ENCODE assay signal across 30 cellular contexts in the genomic region with DNA sequence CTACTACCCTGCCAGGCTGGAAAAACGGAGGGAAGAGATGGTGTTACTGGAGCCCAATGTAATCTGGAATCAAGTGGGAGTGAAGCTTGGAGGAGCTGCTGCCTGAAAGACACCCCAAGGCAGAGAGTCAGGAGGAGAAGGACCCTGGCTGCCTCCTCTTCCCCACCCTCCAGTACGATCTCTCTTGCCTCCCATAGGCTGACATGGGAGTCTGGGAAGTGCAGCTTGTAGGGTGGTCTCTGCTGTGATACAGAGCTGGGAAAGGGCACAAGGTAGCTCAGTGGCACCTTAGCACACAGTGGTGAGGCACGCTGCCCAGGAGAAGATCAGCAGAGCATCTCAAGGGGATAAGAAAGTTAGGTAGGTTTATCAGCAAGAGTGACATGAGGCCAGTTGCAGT. TPM values are rescaled to one million over a fixed set of nuclear protein-coding genes. Genes with fewer than 3 reads are reported as not detected.
"Had no signal": no experiment of that assay in that cellular context is flagged by ENCODE, and none has a peak within 500 bp of the region (broad histone marks: within the 10 kb centered on the region; RNA-seq: fewer than 3 reads in every experiment).

No MANE protein-coding gene starts in this region.

- H3K9me3 ChIP-seq: ovary, psoas muscle, right lobe of liver, spleen, suprapubic skin, testis, tibial artery, transverse colon, vagina had no signal

- H3K36me3 ChIP-seq: neural progenitor cell, ovary, right lobe of liver, spleen, suprapubic skin, tibial artery, transverse colon, vagina had no signal

- H3K4me1 ChIP-seq: neural progenitor cell, parathyroid adenoma, psoas muscle, right lobe of liver, spleen, suprapubic skin, testis, tibial artery, transverse colon, vagina had no signal

- ATAC-seq: naive thymus-derived CD4-positive, alpha-beta T cell; psoas muscle; right cardiac atrium; right lobe of liver; stimulated activated memory B cell treated with anti-CD40 and anti-IgM and Interleukin-4, amounts not matched to agents 10 μg/mL and 1 μg/mL and 100 μg/mL, for 72 hours; stimulated activated naive CD8-positive, alpha-beta T cell treated with anti-CD3 and anti-CD28 coated beads, Interleukin-15, amount 100 ng/mL, for 72 hours; stimulated activated naive CD8-positive, alpha-beta T cell treated with anti-CD3 and anti-CD28 coated beads, Interleukin-15, Interleukin-2, amounts not matched to agents 100 U/mL and 50 U/mL, for 24 hours had no signal

- H3K36me3 Mint-ChIP-seq: naive thymus-derived CD4-positive, alpha-beta T cell; neural progenitor cell; stimulated activated memory B cell treated with anti-CD40 and anti-IgM and Interleukin-4, amounts not matched to agents 10 μg/mL and 1 μg/mL and 100 μg/mL, for 72 hours; type B pancreatic cell had no signal

- H3K27ac ChIP-seq: neural progenitor cell, ovary, parathyroid adenoma, psoas muscle, right lobe of liver, skin epidermis, spleen, suprapubic skin, testis, tibial artery, transverse colon, vagina had no signal

- H3K4me1 Mint-ChIP-seq: naive thymus-derived CD4-positive, alpha-beta T cell; neural progenitor cell; stimulated activated memory B cell treated with anti-CD40 and anti-IgM and Interleukin-4, amounts not matched to agents 10 μg/mL and 1 μg/mL and 100 μg/mL, for 72 hours; stimulated activated naive CD8-positive, alpha-beta T cell treated with anti-CD3 and anti-CD28 coated beads, Interleukin-15, amount 100 ng/mL, for 72 hours had no signal

- H3K27ac Mint-ChIP-seq: naive thymus-derived CD4-positive, alpha-beta T cell; nephron; neural progenitor cell; progenitor cell of endocrine pancreas; stimulated activated memory B cell treated with anti-CD40 and anti-IgM and Interleukin-4, amounts not matched to agents 10 μg/mL and 1 μg/mL and 100 μg/mL, for 72 hours; stimulated activated naive CD8-positive, alpha-beta T cell treated with anti-CD3 and anti-CD28 coated beads, Interleukin-15, amount 100 ng/mL, for 72 hours; type B pancreatic cell had no signal

- H3K9me3 Mint-ChIP-seq: nephron; neural progenitor cell; stimulated activated memory B cell treated with anti-CD40 and anti-IgM and Interleukin-4, amounts not matched to agents 10 μg/mL and 1 μg/mL and 100 μg/mL, for 72 hours; stimulated activated naive CD8-positive, alpha-beta T cell treated with anti-CD3 and anti-CD28 coated beads, Interleukin-15, amount 100 ng/mL, for 72 hours; type B pancreatic cell had no signal

- H3K4me3 ChIP-seq: neural progenitor cell, ovary, psoas muscle, right lobe of liver, skin epidermis, smooth muscle cell, spleen, suprapubic skin, testis, tibial artery, transverse colon, vagina had no signal

- DNase-seq: naive thymus-derived CD4-positive, alpha-beta T cell; occipital lobe; ovary; posterior cingulate gyrus; psoas muscle; right cardiac atrium; right lobe of liver; spleen; stimulated activated CD4-positive, alpha-beta T cell treated with anti-CD3 and anti-CD28 coated beads, Interleukin-12 subunit alpha, Interleukin-12 subunit beta, amount 100 ng/mL, for 4 hours; stimulated activated CD4-positive, alpha-beta T cell treated with anti-CD3 and anti-CD28 coated beads, Interleukin-1b, Interleukin-23, amount 100 ng/mL, for 48 hours; stimulated activated CD4-positive, alpha-beta T cell treated with anti-CD3 and anti-CD28 coated beads, Interleukin-4, amount 100 ng/mL, for 1 hour; stimulated activated CD4-positive, alpha-beta T cell treated with anti-CD3 and anti-CD28 coated beads, Interleukin-4, amount 100 ng/mL, for 4 hours; stimulated activated CD8-positive, alpha-beta memory T cell treated with anti-CD3 and anti-CD28 coated beads, Interleukin-4, amount 100 ng/mL, for 48 hours; stimulated activated naive CD4-positive, alpha-beta T cell; stimulated activated naive CD8-positive, alpha-beta T cell treated with anti-CD3 and anti-CD28 coated beads, Interleukin-15, amount 100 ng/mL, for 72 hours; stimulated activated naive CD8-positive, alpha-beta T cell treated with anti-CD3 and anti-CD28 coated beads, Interleukin-15, Interleukin-2, amounts not matched to agents 100 U/mL and 50 U/mL, for 24 hours; substantia nigra; testis; tibial artery; transverse colon had no signal

- H3K27me3 Mint-ChIP-seq: stimulated activated memory B cell treated with anti-CD40 and anti-IgM and Interleukin-4, amounts not matched to agents 10 μg/mL and 1 μg/mL and 100 μg/mL, for 72 hours had no signal

- H3K27me3 ChIP-seq: ovary, right lobe of liver, testis, vagina had no signal

- H3K4me3 Mint-ChIP-seq: naive thymus-derived CD4-positive, alpha-beta T cell; nephron; neural progenitor cell; stimulated activated memory B cell treated with anti-CD40 and anti-IgM and Interleukin-4, amounts not matched to agents 10 μg/mL and 1 μg/mL and 100 μg/mL, for 72 hours; stimulated activated naive CD8-positive, alpha-beta T cell treated with anti-CD3 and anti-CD28 coated beads, Interleukin-15, amount 100 ng/mL, for 72 hours; type B pancreatic cell had no signal

RNA-seq across cellular contexts. Expression of gene EMX2, which starts 35.9 kb away (rescaled TPM):
- total RNA-seq: naive thymus-derived CD4-positive, alpha-beta T cell; progenitor cell of endocrine pancreas; right lobe of liver; spleen had no signal
